Comparison of ENCODE assay signal across 8 cellular contexts in genomic region chr21:32921632-32922230, GRCh38.
DNase-seq lines count a peak whose midpoint lies in the region; FAIRE-seq and TF ChIP-seq lines count a peak whose summit lies in the region.

No MANE protein-coding gene starts in this region.

- CTCF ChIA-PET in A673 (lab: Charles Lee) = interaction anchor here (0.6 kb wide), 1 partner anchor 297 kb away, joined by 3 read pairs; no protein-coding TSS in a partner anchor

- H3K4me3 ChIP-seq in A673 (ENCODE audit: low read depth, low read length, poor library complexity, severe bottlenecking) (no peak overlapping the region), fibroblast of pulmonary artery (replicated peaks; ENCODE audit: low read depth, low read length) (no peak overlapping the region), kidney (ENCODE audit: low read length in 2 of 2) (no peak overlapping the region)

- H3K27me3 ChIP-seq in A673 (replicated peaks; ENCODE audit: insufficient read depth, low read depth, low read length, poor library complexity) = peaks cover 8% of the 10 kb centered on the region

- intact Hi-C loops in A673 (cut with micrococcal nuclease; ENCODE audit: unreplicated experiment) (no loop called here), kidney (cut with DNase I) (no loop called here)

- POLR2A ChIA-PET in A673 (lab: Charles Lee; ENCODE audit: low non-redundant PET) = no interaction called here

- no peak overlapping the region for H3K9ac ChIP-seq in kidney (ENCODE audit: low read length in 2 of 2)

- TF ChIP-seq CTCF in A673 (conservative IDR thresholded peaks at IDR 0.05; ENCODE audit: low read depth, low read length) = peak; percentile 72
- peak; percentile 57 for TF ChIP-seq CTCF in GM20000 (IDR thresholded peaks at IDR 0.05; ENCODE audit: extremely low read depth, missing control alignments)
- peak; percentile 36 for TF ChIP-seq CTCF in fibroblast of pulmonary artery (IDR thresholded peaks at IDR 0.05; ENCODE audit: low read length, missing control alignments)
- no peak for TF ChIP-seq CTCF in kidney (IDR thresholded peaks at IDR 0.05; ENCODE audit: borderline replicate concordance, extremely low read depth, insufficient read depth)

- DNase-seq in A673 (ENCODE audit: low spot score) (peak; percentile 43), GM20000 (ENCODE audit: low spot score) (no peak), fibroblast of pulmonary artery (ENCODE audit: low read depth) (no peak), DMS153 treated with DMSO at 0.1 percent for 48 hours (lab: John Stamatoyannopoulos, UW; ENCODE audit: unreplicated experiment) (no peak), kidney (no peak), mucosa of gallbladder (ENCODE audit: low spot score) (no peak)
- DNase-seq in activated CD4-positive, CD25-positive, alpha-beta regulatory T cell treated with anti-CD3 and anti-CD28 coated beads, Interleukin-2, amount 50 U/mL, for 72 hours = peak; percentile 59
- DNase-seq in stimulated activated CD4-positive, alpha-beta T cell treated with anti-CD3 and anti-CD28 coated beads, Interleukin-2, amount 100 ng/mL, for 24 hours = peak; percentile 60 to 68

- no peak for FAIRE-seq in kidney (lab: Jason Lieb, UNC)

- no TSS peak for BruUV-seq in A673 (replicated peaks; lab: Mats Ljungman, UMichigan)

- H3K36me3 ChIP-seq in A673 (ENCODE audit: insufficient read depth, low read length, poor library complexity, severe bottlenecking) = no peaks in the 10 kb centered on the region
- no peaks in the 10 kb centered on the region for H3K36me3 ChIP-seq in kidney (ENCODE audit: control insufficient read depth in 1 of 2, insufficient read depth in 2 of 2, low read length in 2 of 2)

- no peak overlapping the region for H3K27ac ChIP-seq in A673 (ENCODE audit: low read depth, low read length, poor library complexity, severe bottlenecking)
- H3K27ac ChIP-seq in kidney (ENCODE audit: low read depth in 2 of 2, low read length in 2 of 2) = no peak overlapping the region

- H3K9me3 ChIP-seq in A673 (ENCODE audit: low read depth, low read length, poor library complexity, severe bottlenecking) (peaks cover 8% of the 10 kb centered on the region), kidney (ENCODE audit: control insufficient read depth in 1 of 2, low read length in 2 of 2) (no peaks in the 10 kb centered on the region)

- H3K4me1 ChIP-seq in A673 (ENCODE audit: insufficient read depth, low read length, poor library complexity, severe bottlenecking) (no peaks in the 10 kb centered on the region), kidney (ENCODE audit: control insufficient read depth in 1 of 2, insufficient read depth in 1 of 2, low read depth in 1 of 2, low read length in 2 of 2) (no peaks in the 10 kb centered on the region)

Comparison
In these comparisons a context has a peak if more than half of its experiments do, and no peak if none do; other contexts are left out.
1. DNase-seq: peak in A673 (single experiment), activated CD4-positive, CD25-positive, alpha-beta regulatory T cell treated with anti-CD3 and anti-CD28 coated beads, Interleukin-2, amount 50 U/mL, for 72 hours (single experiment) and stimulated activated CD4-positive, alpha-beta T cell treated with anti-CD3 and anti-CD28 coated beads, Interleukin-2, amount 100 ng/mL, for 24 hours (2 of 2); none in GM20000 (single experiment), fibroblast of pulmonary artery (single experiment), DMS153 treated with DMSO at 0.1 percent for 48 hours (single experiment), kidney (single experiment) and mucosa of gallbladder (single experiment).